In genomic region chr11:96191752-96192151, GRCh38 we compare ENCODE assay signal across 15 cellular contexts.
"Had no signal": no experiment of that assay in that cellular context is flagged by ENCODE, and none has a peak within 500 bp of the region (broad histone marks: within the 10 kb centered on the region; RNA-seq: fewer than 3 reads in every experiment).

No MANE protein-coding gene starts in this region.

- H3K4me1 ChIP-seq: psoas muscle, right lobe of liver had no signal

- H3K4me3 Mint-ChIP-seq: brain had no signal

- H3K4me3 ChIP-seq: esophagus squamous epithelium, psoas muscle, right lobe of liver, smooth muscle cell, transverse colon had no signal

- H3K27me3 ChIP-seq: esophagus squamous epithelium, foreskin keratinocyte, right lobe of liver, transverse colon had no signal

- H3K4me2 ChIP-seq: smooth muscle cell had no signal

- H3K27me3 Mint-ChIP-seq: brain had no signal

- ATAC-seq: foreskin keratinocyte; psoas muscle; right lobe of liver; stimulated activated naive CD8-positive, alpha-beta T cell treated with anti-CD3 and anti-CD28 coated beads, Interleukin-15, Interleukin-2, amounts not matched to agents 100 U/mL and 50 U/mL, for 24 hours had no signal

- H3K9me3 ChIP-seq: esophagus squamous epithelium, psoas muscle, right lobe of liver, transverse colon had no signal

- DNase-seq: activated CD4-positive, alpha-beta T cell treated with anti-CD3 and anti-CD28 coated beads, Interleukin-2, amount 50 U/mL, for 48 hours; amniotic stem cell; cerebellar nuclear complex; effector CD8-positive, alpha-beta T cell; esophagus squamous epithelium; foreskin keratinocyte; mesenchymal stem cell; psoas muscle; right lobe of liver; stimulated activated CD4-positive, alpha-beta T cell treated with anti-CD3 and anti-CD28 coated beads, Interleukin-4, amount 100 ng/mL, for 4 hours; stimulated activated CD8-positive, alpha-beta memory T cell treated with anti-CD3 and anti-CD28 coated beads, Interleukin-4, amount 100 ng/mL, for 48 hours; stimulated activated naive CD8-positive, alpha-beta T cell treated with anti-CD3 and anti-CD28 coated beads, Interleukin-15, Interleukin-2, amounts not matched to agents 100 U/mL and 50 U/mL, for 24 hours; transverse colon had no signal

- H3K36me3 ChIP-seq: esophagus squamous epithelium, right lobe of liver, transverse colon had no signal

- H3K27ac ChIP-seq: esophagus squamous epithelium, foreskin keratinocyte, psoas muscle, right lobe of liver, transverse colon had no signal
